ENCODE assay signal across 9 cellular contexts in the genomic region with DNA sequence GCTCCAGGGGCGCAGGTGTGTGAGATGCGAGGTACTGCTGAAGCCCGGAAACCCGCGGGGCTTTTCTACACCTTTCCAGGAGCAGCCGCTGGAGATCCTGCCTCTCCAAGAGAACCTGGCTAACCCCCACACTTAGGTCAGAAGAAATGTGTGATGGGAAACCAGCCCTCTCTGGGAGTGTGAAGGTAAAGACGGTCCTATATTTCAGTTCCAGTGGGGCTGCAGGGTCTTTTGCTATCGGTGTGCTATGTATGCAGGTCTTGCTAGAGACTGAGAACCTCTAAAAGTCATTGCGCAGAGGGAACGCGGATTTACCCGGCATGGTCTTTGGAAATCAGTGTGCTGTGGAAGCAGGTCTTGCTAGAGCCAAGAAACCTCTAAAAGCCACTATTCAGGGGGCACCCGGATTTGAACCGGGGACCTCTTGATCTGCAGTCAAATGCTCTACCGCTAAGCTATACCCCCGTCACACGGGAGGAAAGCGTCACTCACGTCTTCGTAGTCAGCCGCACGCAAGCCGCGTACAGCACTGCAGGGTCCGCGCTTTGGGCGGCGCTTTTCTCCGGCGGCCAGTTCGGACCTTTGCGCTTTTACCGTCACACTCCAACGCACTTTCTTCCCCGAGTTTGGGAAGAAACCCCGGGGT. TPM values are rescaled to one million over a fixed set of nuclear protein-coding genes. Genes with fewer than 3 reads are reported as not detected.
DNase-seq lines count a peak whose midpoint lies in the region; ATAC-seq, FAIRE-seq and TF ChIP-seq lines count a peak whose summit lies in the region.
"Had no signal": no experiment of that assay in that cellular context is flagged by ENCODE, and none has a peak within 500 bp of the region (broad histone marks: within the 10 kb centered on the region; RNA-seq: fewer than 3 reads in every experiment).

No MANE protein-coding gene starts in this region.

- 8% methylated on average over 36 of the region's 36 CpGs for WGBS in pancreas, 2 donors

- no peaks in the 10 kb centered on the region for H3K9me2 ChIP-seq in PC-9 (ENCODE audit: insufficient read depth)

- H3K4me1 ChIP-seq in pancreas (no peaks in the 10 kb centered on the region), PC-9 (replicated peaks; ENCODE audit: insufficient read depth) (no peaks in the 10 kb centered on the region)

- no peaks in the 10 kb centered on the region for H3K9me3 Mint-ChIP-seq in activated naive CD4-positive, alpha-beta T cell treated with anti-CD3 and anti-CD28 coated beads, Interleukin-2, amount 10 ng/mL, durations not matched to agents 7 days and 5 days
- H3K9me3 Mint-ChIP-seq in type B pancreatic cell: no peaks in the 10 kb centered on the region

- H3K9me3 ChIP-seq in pancreas (no peaks in the 10 kb centered on the region), PC-9 (ENCODE audit: insufficient read depth, low read depth) (no peaks in the 10 kb centered on the region)

- H3K4me3 ChIP-seq in H7 (ENCODE audit: insufficient read depth, low read depth, low read length) (peak overlapping the region; percentile 64), pancreas (no peak overlapping the region), PC-9 (no peak overlapping the region)

- CTCF ChIA-PET in activated naive CD4-positive, alpha-beta T cell treated with anti-CD3 and anti-CD28 coated beads, Interleukin-2, amount 10 ng/mL, durations not matched to agents 7 days and 5 days (lab: Charles Lee): interaction anchor here (0.5 kb wide), 1 partner anchor 74 kb away, joined by 3 read pairs; no protein-coding TSS in a partner anchor
- CTCF ChIA-PET in PC-9 (lab: Charles Lee): no interaction called here

- H3K36me3 ChIP-seq in H7 (replicated peaks; ENCODE audit: control insufficient read depth, insufficient read depth, low read length) (no peaks in the 10 kb centered on the region), pancreas (no peaks in the 10 kb centered on the region), PC-9 (ENCODE audit: low read depth) (no peaks in the 10 kb centered on the region)

- no peaks in the 10 kb centered on the region for H3K36me3 Mint-ChIP-seq in activated naive CD4-positive, alpha-beta T cell treated with anti-CD3 and anti-CD28 coated beads, Interleukin-2, amount 10 ng/mL, durations not matched to agents 7 days and 5 days
- H3K36me3 Mint-ChIP-seq in type B pancreatic cell: no peaks in the 10 kb centered on the region

- FAIRE-seq in pancreas (lab: Jason Lieb, UNC): no peak

- no peak overlapping the region for H3K4me3 Mint-ChIP-seq in activated naive CD4-positive, alpha-beta T cell treated with anti-CD3 and anti-CD28 coated beads, Interleukin-2, amount 10 ng/mL, durations not matched to agents 7 days and 5 days
- peak overlapping the region; percentile 87 for H3K4me3 Mint-ChIP-seq in type B pancreatic cell

- peaks cover 11% of the 10 kb centered on the region for H3K27me3 ChIP-seq in H7 (ENCODE audit: control insufficient read depth, insufficient read depth, low read length)
- H3K27me3 ChIP-seq in pancreas: peaks cover 0 to 11% (median 0%) of the 10 kb centered on the region in 4 donors
- no peaks in the 10 kb centered on the region for H3K27me3 ChIP-seq in PC-9 (ENCODE audit: insufficient read depth, low read depth)

- H2AFZ ChIP-seq in PC-9: no peak overlapping the region

- H3K4me2 ChIP-seq in PC-9: no peak overlapping the region

- POLR2A ChIA-PET in PC-9 (lab: Charles Lee; ENCODE audit: unreplicated experiment): no interaction called here

- no peaks in the 10 kb centered on the region for H3F3A ChIP-seq in PC-9 (ENCODE audit: insufficient read depth, low read depth)

- ATAC-seq in Right ventricle myocardium superior (ENCODE audit: poor library complexity): peak; percentile 91
- ATAC-seq in pancreas: peak; percentile 35 to 77 (median 52)

- H3K79me2 ChIP-seq in PC-9 (ENCODE audit: low read depth): no peaks in the 10 kb centered on the region

- no peaks in the 10 kb centered on the region for H4K20me1 ChIP-seq in PC-9 (ENCODE audit: insufficient read depth)

- H3K27ac Mint-ChIP-seq in activated naive CD4-positive, alpha-beta T cell treated with anti-CD3 and anti-CD28 coated beads, Interleukin-2, amount 10 ng/mL, durations not matched to agents 7 days and 5 days: peak overlapping the region; percentile 19
- peak overlapping the region; percentile 84 for H3K27ac Mint-ChIP-seq in type B pancreatic cell

- intact Hi-C loops in Right ventricle myocardium superior (cut with DNase I) (no loop called here), pancreas (cut with DNase I) (no loop called here), PC-9 (cut with micrococcal nuclease; ENCODE audit: unreplicated experiment) (no loop called here)

- H3K27ac ChIP-seq in pancreas (no peak overlapping the region), PC-9 (no peak overlapping the region)
- H3K27ac ChIP-seq: HL-60 had no signal

- H3K4me1 Mint-ChIP-seq in activated naive CD4-positive, alpha-beta T cell treated with anti-CD3 and anti-CD28 coated beads, Interleukin-2, amount 10 ng/mL, durations not matched to agents 7 days and 5 days: peaks cover 12% of the 10 kb centered on the region
- peaks cover 3% of the 10 kb centered on the region for H3K4me1 Mint-ChIP-seq in type B pancreatic cell (ENCODE audit: unreplicated experiment)

- peaks cover 34% of the 10 kb centered on the region for H3K27me3 Mint-ChIP-seq in activated naive CD4-positive, alpha-beta T cell treated with anti-CD3 and anti-CD28 coated beads, Interleukin-2, amount 10 ng/mL, durations not matched to agents 7 days and 5 days
- peaks cover 20% of the 10 kb centered on the region for H3K27me3 Mint-ChIP-seq in type B pancreatic cell

- TF ChIP-seq CTCF in pancreas (IDR thresholded peaks at IDR 0.05) (no peak), type B pancreatic cell (conservative IDR thresholded peaks at IDR 0.05) (no peak), PC-9 (conservative IDR thresholded peaks at IDR 0.05) (no peak)

- no TSS peak for BruUV-seq in PC-9 (replicated peaks; lab: Mats Ljungman, UMichigan)

- DNase-seq in H7: peak; percentile 80
- peak; percentile 32 for DNase-seq in activated naive CD4-positive, alpha-beta T cell treated with anti-CD3 and anti-CD28 coated beads, Interleukin-2, amount 10 ng/mL, durations not matched to agents 7 days and 5 days
- peak; percentile 78 for DNase-seq in Right ventricle myocardium superior
- peak in 1 of 6 donors; percentile 35 for DNase-seq in pancreas
- DNase-seq in type B pancreatic cell (ENCODE audit: extremely low spot score, unreplicated experiment): peak; percentile 82
- DNase-seq in SHP77 (lab: John Stamatoyannopoulos, UW): no peak
- DNase-seq in epidermal melanocyte (ENCODE audit: insufficient read length, low spot score): no peak
- no peak for DNase-seq in PC-9

RNA-seq across cellular contexts. Expression of a gene that starts 46.0 kb away (rescaled TPM):
- total RNA-seq in H7 (2014; rRNA removed; shearing (Covaris generic)): 9.0 and 12.1 TPM in 2 replicates
- total RNA-seq in Right ventricle myocardium superior: 6.6 TPM
- 1 to 10 TPM; 4.0 to 8.0 (median 6.1) TPM for total RNA-seq in pancreas
- 1 to 10 TPM; 5.3 to 7.3 TPM for polyA plus RNA-seq in pancreas
- 17.4 and 17.6 TPM in 2 replicates for total RNA-seq in type B pancreatic cell (ENCODE audit: low replicate concordance)
- total RNA-seq in PC-9 (2021): 10.6 and 13.3 TPM in 2 replicates

Comparison
In these comparisons a context has a peak if more than half of its experiments do, and no peak if none do; other contexts are left out.
1. DNase-seq: peak in H7 (single experiment), activated naive CD4-positive, alpha-beta T cell treated with anti-CD3 and anti-CD28 coated beads, Interleukin-2, amount 10 ng/mL, durations not matched to agents 7 days and 5 days (single experiment), Right ventricle myocardium superior (single experiment) and type B pancreatic cell (single experiment); none in SHP77 (0 of 2), epidermal melanocyte (single experiment) and PC-9 (0 of 2).